In genomic region chr1:16534829-16535456, GRCh38 we compare ENCODE assay signal across 1 cellular context.
TF ChIP-seq lines count a peak whose summit lies in the region.

No MANE protein-coding gene starts in this region.

TF ChIP-seq in HEK293, 187 proteins besides CTCF, POLR2A, EP300 and RAD21 (continued from another document):
- TF ChIP-seq, protein P1, sequence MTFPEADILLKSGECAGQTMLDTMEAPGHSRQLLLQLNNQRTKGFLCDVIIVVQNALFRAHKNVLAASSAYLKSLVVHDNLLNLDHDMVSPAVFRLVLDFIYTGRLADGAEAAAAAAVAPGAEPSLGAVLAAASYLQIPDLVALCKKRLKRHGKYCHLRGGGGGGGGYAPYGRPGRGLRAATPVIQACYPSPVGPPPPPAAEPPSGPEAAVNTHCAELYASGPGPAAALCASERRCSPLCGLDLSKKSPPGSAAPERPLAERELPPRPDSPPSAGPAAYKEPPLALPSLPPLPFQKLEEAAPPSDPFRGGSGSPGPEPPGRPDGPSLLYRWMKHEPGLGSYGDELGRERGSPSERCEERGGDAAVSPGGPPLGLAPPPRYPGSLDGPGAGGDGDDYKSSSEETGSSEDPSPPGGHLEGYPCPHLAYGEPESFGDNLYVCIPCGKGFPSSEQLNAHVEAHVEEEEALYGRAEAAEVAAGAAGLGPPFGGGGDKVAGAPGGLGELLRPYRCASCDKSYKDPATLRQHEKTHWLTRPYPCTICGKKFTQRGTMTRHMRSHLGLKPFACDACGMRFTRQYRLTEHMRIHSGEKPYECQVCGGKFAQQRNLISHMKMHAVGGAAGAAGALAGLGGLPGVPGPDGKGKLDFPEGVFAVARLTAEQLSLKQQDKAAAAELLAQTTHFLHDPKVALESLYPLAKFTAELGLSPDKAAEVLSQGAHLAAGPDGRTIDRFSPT (tag by site-specific recombination; IDR thresholded peaks at IDR 0.05), result peak; percentile 98
- TF ChIP-seq, protein P2, sequence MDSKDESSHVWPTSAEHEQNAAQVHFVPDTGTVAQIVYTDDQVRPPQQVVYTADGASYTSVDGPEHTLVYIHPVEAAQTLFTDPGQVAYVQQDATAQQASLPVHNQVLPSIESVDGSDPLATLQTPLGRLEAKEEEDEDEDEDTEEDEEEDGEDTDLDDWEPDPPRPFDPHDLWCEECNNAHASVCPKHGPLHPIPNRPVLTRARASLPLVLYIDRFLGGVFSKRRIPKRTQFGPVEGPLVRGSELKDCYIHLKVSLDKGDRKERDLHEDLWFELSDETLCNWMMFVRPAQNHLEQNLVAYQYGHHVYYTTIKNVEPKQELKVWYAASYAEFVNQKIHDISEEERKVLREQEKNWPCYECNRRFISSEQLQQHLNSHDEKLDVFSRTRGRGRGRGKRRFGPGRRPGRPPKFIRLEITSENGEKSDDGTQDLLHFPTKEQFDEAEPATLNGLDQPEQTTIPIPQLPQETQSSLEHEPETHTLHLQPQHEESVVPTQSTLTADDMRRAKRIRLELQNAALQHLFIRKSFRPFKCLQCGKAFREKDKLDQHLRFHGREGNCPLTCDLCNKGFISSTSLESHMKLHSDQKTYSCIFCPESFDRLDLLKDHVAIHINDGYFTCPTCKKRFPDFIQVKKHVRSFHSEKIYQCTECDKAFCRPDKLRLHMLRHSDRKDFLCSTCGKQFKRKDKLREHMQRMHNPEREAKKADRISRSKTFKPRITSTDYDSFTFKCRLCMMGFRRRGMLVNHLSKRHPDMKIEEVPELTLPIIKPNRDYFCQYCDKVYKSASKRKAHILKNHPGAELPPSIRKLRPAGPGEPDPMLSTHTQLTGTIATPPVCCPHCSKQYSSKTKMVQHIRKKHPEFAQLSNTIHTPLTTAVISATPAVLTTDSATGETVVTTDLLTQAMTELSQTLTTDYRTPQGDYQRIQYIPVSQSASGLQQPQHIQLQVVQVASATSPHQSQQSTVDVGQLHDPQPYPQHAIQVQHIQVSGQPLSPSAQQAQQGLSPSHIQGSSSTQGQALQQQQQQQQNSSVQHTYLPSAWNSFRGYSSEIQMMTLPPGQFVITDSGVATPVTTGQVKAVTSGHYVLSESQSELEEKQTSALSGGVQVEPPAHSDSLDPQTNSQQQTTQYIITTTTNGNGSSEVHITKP (tag by site-specific recombination; IDR thresholded peaks at IDR 0.05), result peak; percentile 73
- TF ChIP-seq ZFP69B (tag by site-specific recombination; IDR thresholded peaks at IDR 0.05) (0 out of 2 replicates have a peak, but pooled peaks have one; percentile 46), ZNF561 (tag by site-specific recombination; IDR thresholded peaks at IDR 0.05; ENCODE audit: borderline replicate concordance) (peak; percentile 73), ZXDB (tag by site-specific recombination; IDR thresholded peaks at IDR 0.05) (peak; percentile 36; the same call in 1 of the 2 replicates), IKZF3 (tag by site-specific recombination; IDR thresholded peaks at IDR 0.05) (peak; percentile 70; the same call in 1 of the 2 replicates), ZFP37 (tag by site-specific recombination; IDR thresholded peaks at IDR 0.05) (0 out of 2 replicates have a peak, but pooled peaks have one; percentile 27), SP7 (tag by site-specific recombination; IDR thresholded peaks at IDR 0.05) (peak; percentile 63; the same call in 1 of the 2 replicates), ZNF341 (tag by site-specific recombination; IDR thresholded peaks at IDR 0.05; ENCODE audit: low read depth) (0 out of 2 replicates have a peak, but pooled peaks have one; percentile 11), ZBTB17 (tag by site-specific recombination; IDR thresholded peaks at IDR 0.05) (peak; percentile 55; the same call in 1 of the 2 replicates), ZNF423 (tag by site-specific recombination; IDR thresholded peaks at IDR 0.05) (peak; percentile 92), ZBTB8A (tag by site-specific recombination; IDR thresholded peaks at IDR 0.05) (peak; percentile 99), ZNF394 (tag by site-specific recombination; IDR thresholded peaks at IDR 0.05; ENCODE audit: borderline replicate concordance) (peak; percentile 98), BCL11B (tag by site-specific recombination; IDR thresholded peaks at IDR 0.05; ENCODE audit: low read depth) (peak; percentile 79; the same call in 1 of the 2 replicates), ZNF24 (tag by site-specific recombination; IDR thresholded peaks at IDR 0.05) (peak; percentile 68; the same call in 1 of the 2 replicates), BCL11A (tag by site-specific recombination; IDR thresholded peaks at IDR 0.05; ENCODE audit: low read depth) (peak; percentile 99), KLF8 (tag by site-specific recombination; IDR thresholded peaks at IDR 0.05) (peak; percentile 76), ZNF610 (tag by site-specific recombination; IDR thresholded peaks at IDR 0.05; ENCODE audit: borderline replicate concordance) (peak; percentile 42; the same call in 1 of the 2 replicates), KLF10 (tag by site-specific recombination; IDR thresholded peaks at IDR 0.05) (peak; percentile 38; the same call in 1 of the 2 replicates), ZNF366 (tag by site-specific recombination; conservative IDR thresholded peaks at IDR 0.05) (peak; percentile 47; the same call in 1 of the 2 replicates), SP3 (tag by site-specific recombination; IDR thresholded peaks at IDR 0.05) (peak; percentile 27; the same call in 1 of the 2 replicates), ZNF837 (tag by site-specific recombination; IDR thresholded peaks at IDR 0.05) (peak; percentile 56; the same call in 1 of the 2 replicates), ZNF10 (tag by site-specific recombination; IDR thresholded peaks at IDR 0.05) (peak; percentile 58; the same call in 1 of the 2 replicates), ZNF660 (tag by site-specific recombination; IDR thresholded peaks at IDR 0.05) (peak; percentile 50; the same call in 1 of the 2 replicates), ZNF391 (tag by site-specific recombination; IDR thresholded peaks at IDR 0.05; ENCODE audit: borderline replicate concordance, low read depth) (peak; percentile 72; the same call in 1 of the 2 replicates), ZNF596 (tag by site-specific recombination; IDR thresholded peaks at IDR 0.05) (peak; percentile 87)
- TF ChIP-seq, protein P3, sequence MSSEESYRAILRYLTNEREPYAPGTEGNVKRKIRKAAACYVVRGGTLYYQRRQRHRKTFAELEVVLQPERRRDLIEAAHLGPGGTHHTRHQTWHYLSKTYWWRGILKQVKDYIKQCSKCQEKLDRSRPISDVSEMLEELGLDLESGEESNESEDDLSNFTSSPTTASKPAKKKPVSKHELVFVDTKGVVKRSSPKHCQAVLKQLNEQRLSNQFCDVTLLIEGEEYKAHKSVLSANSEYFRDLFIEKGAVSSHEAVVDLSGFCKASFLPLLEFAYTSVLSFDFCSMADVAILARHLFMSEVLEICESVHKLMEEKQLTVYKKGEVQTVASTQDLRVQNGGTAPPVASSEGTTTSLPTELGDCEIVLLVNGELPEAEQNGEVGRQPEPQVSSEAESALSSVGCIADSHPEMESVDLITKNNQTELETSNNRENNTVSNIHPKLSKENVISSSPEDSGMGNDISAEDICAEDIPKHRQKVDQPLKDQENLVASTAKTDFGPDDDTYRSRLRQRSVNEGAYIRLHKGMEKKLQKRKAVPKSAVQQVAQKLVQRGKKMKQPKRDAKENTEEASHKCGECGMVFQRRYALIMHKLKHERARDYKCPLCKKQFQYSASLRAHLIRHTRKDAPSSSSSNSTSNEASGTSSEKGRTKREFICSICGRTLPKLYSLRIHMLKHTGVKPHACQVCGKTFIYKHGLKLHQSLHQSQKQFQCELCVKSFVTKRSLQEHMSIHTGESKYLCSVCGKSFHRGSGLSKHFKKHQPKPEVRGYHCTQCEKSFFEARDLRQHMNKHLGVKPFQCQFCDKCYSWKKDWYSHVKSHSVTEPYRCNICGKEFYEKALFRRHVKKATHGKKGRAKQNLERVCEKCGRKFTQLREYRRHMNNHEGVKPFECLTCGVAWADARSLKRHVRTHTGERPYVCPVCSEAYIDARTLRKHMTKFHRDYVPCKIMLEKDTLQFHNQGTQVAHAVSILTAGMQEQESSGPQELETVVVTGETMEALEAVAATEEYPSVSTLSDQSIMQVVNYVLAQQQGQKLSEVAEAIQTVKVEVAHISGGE (tag by site-specific recombination; conservative IDR thresholded peaks at IDR 0.05; ENCODE audit: low read depth), result peak; percentile 41; the same call in 1 of the 2 replicates
